In genomic region chr12:48958049-48958388, GRCh38 we compare ENCODE assay signal across 8 cellular contexts.
DNase-seq lines count a peak whose midpoint lies in the region; ATAC-seq and TF ChIP-seq lines count a peak whose summit lies in the region.

No MANE protein-coding gene starts in this region.

- intact Hi-C loops in posterior cingulate gyrus (cut with DNase I): no loop called here

- peak overlapping the region; percentile 85 for H3K4me3 ChIP-seq in WERI-Rb-1 (ENCODE audit: low read depth, low read length)
- peak overlapping the region; percentile 79 for H3K4me3 ChIP-seq in iPS-18a (ENCODE audit: low read length)

- DNase-seq in SIG-M5 treated with dmso at 0.1 percent for 504 hours (lab: John Stamatoyannopoulos, UW; ENCODE audit: unreplicated experiment): peak; percentile 52
- DNase-seq in SIG-M5 (lab: John Stamatoyannopoulos, UW): no peak
- DNase-seq in WERI-Rb-1: no peak
- no peak for DNase-seq in stimulated activated naive CD8-positive, alpha-beta T cell treated with anti-CD3 and anti-CD28 coated beads, Interleukin-15, amount 100 ng/mL, for 72 hours
- no peak for DNase-seq in NCI-H526 (lab: John Stamatoyannopoulos, UW)
- DNase-seq in posterior cingulate gyrus: no peak
- DNase-seq in activated CD4-positive, alpha-beta T cell treated with anti-CD3 and anti-CD28 coated beads, Interleukin-2, amount 50 U/mL, for 1 hour: no peak

- H3K27ac Mint-ChIP-seq in stimulated activated naive CD8-positive, alpha-beta T cell treated with anti-CD3 and anti-CD28 coated beads, Interleukin-15, amount 100 ng/mL, for 72 hours: no peak overlapping the region

- H3K27me3 Mint-ChIP-seq in stimulated activated naive CD8-positive, alpha-beta T cell treated with anti-CD3 and anti-CD28 coated beads, Interleukin-15, amount 100 ng/mL, for 72 hours: peaks cover 26% of the 10 kb centered on the region

- ATAC-seq in stimulated activated naive CD8-positive, alpha-beta T cell treated with anti-CD3 and anti-CD28 coated beads, Interleukin-15, amount 100 ng/mL, for 72 hours: no peak

- H3K4me3 Mint-ChIP-seq in stimulated activated naive CD8-positive, alpha-beta T cell treated with anti-CD3 and anti-CD28 coated beads, Interleukin-15, amount 100 ng/mL, for 72 hours: peak overlapping the region; percentile 95 to 97

- H3K4me1 Mint-ChIP-seq in stimulated activated naive CD8-positive, alpha-beta T cell treated with anti-CD3 and anti-CD28 coated beads, Interleukin-15, amount 100 ng/mL, for 72 hours: peaks cover 37% of the 10 kb centered on the region

- no peaks in the 10 kb centered on the region for H3K27me3 ChIP-seq in WERI-Rb-1 (ENCODE audit: insufficient read depth, low read depth, severe bottlenecking)
- no peaks in the 10 kb centered on the region for H3K27me3 ChIP-seq in iPS-18a (ENCODE audit: control insufficient read depth, insufficient read depth, low read length)

- peaks cover 12% of the 10 kb centered on the region for H3K36me3 ChIP-seq in WERI-Rb-1
- peaks cover 23% of the 10 kb centered on the region for H3K36me3 ChIP-seq in iPS-18a (ENCODE audit: control insufficient read depth, low read depth, low read length)

- no peak for TF ChIP-seq CTCF in WERI-Rb-1 (IDR thresholded peaks at IDR 0.05; ENCODE audit: low read depth, low read length)

- no peaks in the 10 kb centered on the region for H3K9me3 Mint-ChIP-seq in stimulated activated naive CD8-positive, alpha-beta T cell treated with anti-CD3 and anti-CD28 coated beads, Interleukin-15, amount 100 ng/mL, for 72 hours

- H3K9ac ChIP-seq in iPS-18a (ENCODE audit: low read length): peak overlapping the region; percentile 95

- peak overlapping the region; percentile 40; the same call in 1 of the 2 replicates for H3K27ac ChIP-seq in WERI-Rb-1
- H3K27ac ChIP-seq in iPS-18a (ENCODE audit: low read length): peak overlapping the region; percentile 13

- H3K9me3 ChIP-seq in WERI-Rb-1 (ENCODE audit: severe bottlenecking) (no peaks in the 10 kb centered on the region), iPS-18a (ENCODE audit: control insufficient read depth, low read depth, low read length) (no peaks in the 10 kb centered on the region)

- peaks cover 17% of the 10 kb centered on the region for H3K4me1 ChIP-seq in iPS-18a (ENCODE audit: control insufficient read depth, low read depth, low read length)
